14 cellular contexts compared by ENCODE assay signal in genomic region chr11:61083601-61084147, GRCh38. TPM values are rescaled to one million over a fixed set of nuclear protein-coding genes. Genes with fewer than 3 reads are reported as not detected.
DNase-seq lines count a peak whose midpoint lies in the region; ATAC-seq and TF ChIP-seq lines count a peak whose summit lies in the region.
"Had no signal": no experiment of that assay in that cellular context is flagged by ENCODE, and none has a peak within 500 bp of the region (broad histone marks: within the 10 kb centered on the region; RNA-seq: fewer than 3 reads in every experiment).

No MANE protein-coding gene starts in this region.

- DNase-seq in GM13977 (ENCODE audit: low spot score) (peak; percentile 61), NCI-H526 treated with DMSO at 0.1 percent for 48 hours (lab: John Stamatoyannopoulos, UW) (no peak), retina (no peak), foreskin melanocyte (no peak)
- peak; percentile 93 for DNase-seq in activated CD4-positive, alpha-beta T cell treated with anti-CD3 and anti-CD28 coated beads, Interleukin-2, amount 10 ng/mL, durations not matched to agents 24 days and 14 days
- peak; percentile 67 to 82 for DNase-seq in activated naive CD4-positive, alpha-beta T cell treated with anti-CD3 and anti-CD28 coated beads, Interleukin-2, amount 50 U/mL, for 72 hours (ENCODE audit: low spot score in 2 of 2)
- peak; percentile 63 to 65 for DNase-seq in stimulated activated CD4-positive, alpha-beta T cell treated with anti-CD3 and anti-CD28 coated beads, Interleukin-2, amount 100 ng/mL, for 24 hours
- DNase-seq: cerebellar nuclear complex, H9, NCI-H446, SHP77 treated with DMSO at 0.1 percent for 48 hours had no signal

- H3K9me3 Mint-ChIP-seq in activated CD4-positive, alpha-beta T cell treated with anti-CD3 and anti-CD28 coated beads, Interleukin-2, amount 10 ng/mL, durations not matched to agents 24 days and 14 days: peaks cover 5% of the 10 kb centered on the region
- H3K9me3 Mint-ChIP-seq in activated naive CD4-positive, alpha-beta T cell treated with anti-CD3 and anti-CD28 coated beads, Interleukin-2, amount 50 U/mL, for 72 hours: peaks cover 0 to 4% of the 10 kb centered on the region in 2 donors

- intact Hi-C loops in activated CD4-positive, alpha-beta T cell treated with anti-CD3 and anti-CD28 coated beads, Interleukin-2, amount 10 ng/mL, durations not matched to agents 24 days and 14 days (cut with micrococcal nuclease): loop anchor here (2.0 to 5.0 kb wide), 6 partner anchors 23 to 105 kb away; no protein-coding TSS in a partner anchor

- H3K36me3 Mint-ChIP-seq in activated CD4-positive, alpha-beta T cell treated with anti-CD3 and anti-CD28 coated beads, Interleukin-2, amount 10 ng/mL, durations not matched to agents 24 days and 14 days (ENCODE audit: low read depth): peaks cover 55% of the 10 kb centered on the region
- peaks cover 12 to 33% of the 10 kb centered on the region in 2 donors for H3K36me3 Mint-ChIP-seq in activated naive CD4-positive, alpha-beta T cell treated with anti-CD3 and anti-CD28 coated beads, Interleukin-2, amount 50 U/mL, for 72 hours
- H3K36me3 Mint-ChIP-seq: CD14-positive monocyte had no signal

- H3K4me3 Mint-ChIP-seq in activated CD4-positive, alpha-beta T cell treated with anti-CD3 and anti-CD28 coated beads, Interleukin-2, amount 10 ng/mL, durations not matched to agents 24 days and 14 days: peak overlapping the region; percentile 83
- H3K4me3 Mint-ChIP-seq: CD14-positive monocyte, H9 had no signal

- peak overlapping the region; percentile 97 for H3K27ac Mint-ChIP-seq in activated CD4-positive, alpha-beta T cell treated with anti-CD3 and anti-CD28 coated beads, Interleukin-2, amount 10 ng/mL, durations not matched to agents 24 days and 14 days
- H3K27ac Mint-ChIP-seq in activated naive CD4-positive, alpha-beta T cell treated with anti-CD3 and anti-CD28 coated beads, Interleukin-2, amount 50 U/mL, for 72 hours: peak overlapping the region; percentile 91 to 97
- H3K27ac Mint-ChIP-seq: CD14-positive monocyte, H9 had no signal

- ATAC-seq in activated naive CD4-positive, alpha-beta T cell treated with anti-CD3 and anti-CD28 coated beads, Interleukin-2, amount 50 U/mL, for 72 hours: peak; percentile 77 to 81
- ATAC-seq in HG02759 (IDR thresholded peaks at IDR 0.05; ENCODE audit: unreplicated experiment): no peak
- ATAC-seq: sciatic nerve had no signal

- in situ Hi-C loops in GM13977 (cut with MboI; ENCODE audit: low pct_unique_long_range_greater_than_20kb, low sequenced_read_pairs, unreplicated experiment): no loop called here

- TF ChIP-seq CTCF in GM13977 (IDR thresholded peaks at IDR 0.05; ENCODE audit: extremely low read depth, insufficient read depth, missing control alignments): peak; percentile 39

- H3K27me3 Mint-ChIP-seq in activated CD4-positive, alpha-beta T cell treated with anti-CD3 and anti-CD28 coated beads, Interleukin-2, amount 10 ng/mL, durations not matched to agents 24 days and 14 days: no peaks in the 10 kb centered on the region

- H3K4me1 Mint-ChIP-seq in activated CD4-positive, alpha-beta T cell treated with anti-CD3 and anti-CD28 coated beads, Interleukin-2, amount 10 ng/mL, durations not matched to agents 24 days and 14 days: peaks cover 60% of the 10 kb centered on the region

RNA-seq across cellular contexts. Expression of gene CD5, which starts 18.6 kb away (rescaled TPM):
- total RNA-seq in activated CD4-positive, alpha-beta T cell treated with anti-CD3 and anti-CD28 coated beads, Interleukin-2, amount 10 ng/mL, durations not matched to agents 24 days and 14 days: 368 and 385 TPM in 2 replicates
- 100 to 1,000 TPM; 227 to 294 TPM for total RNA-seq in activated naive CD4-positive, alpha-beta T cell treated with anti-CD3 and anti-CD28 coated beads, Interleukin-2, amount 50 U/mL, for 72 hours
- total RNA-seq: H9 had no signal

Comparison
In these comparisons a context has a peak if more than half of its experiments do, and no peak if none do; other contexts are left out.
1. DNase-seq: peak in GM13977 (single experiment), activated CD4-positive, alpha-beta T cell treated with anti-CD3 and anti-CD28 coated beads, Interleukin-2, amount 10 ng/mL, durations not matched to agents 24 days and 14 days (single experiment), activated naive CD4-positive, alpha-beta T cell treated with anti-CD3 and anti-CD28 coated beads, Interleukin-2, amount 50 U/mL, for 72 hours (2 of 2) and stimulated activated CD4-positive, alpha-beta T cell treated with anti-CD3 and anti-CD28 coated beads, Interleukin-2, amount 100 ng/mL, for 24 hours (2 of 2); none in NCI-H526 treated with DMSO at 0.1 percent for 48 hours (single experiment), retina (single experiment) and foreskin melanocyte (single experiment).